8 cellular contexts compared by ENCODE assay signal in genomic region chr15:80404057-80404718, GRCh38. TPM values are rescaled to one million over a fixed set of nuclear protein-coding genes. Genes with fewer than 3 reads are reported as not detected.
DNase-seq lines count a peak whose midpoint lies in the region; ATAC-seq and TF ChIP-seq lines count a peak whose summit lies in the region.

Gene ARNT2, plus strand, starts transcription at chr15:80404382. Its CDS starts 134 bp downstream, at chr15:80404516.

- in situ Hi-C loops in Caki2 (cut with HindIII; ENCODE audit: low pct_unique_long_range_greater_than_20kb, low sequenced_read_pairs), result no loop called here

- TF ChIP-seq CTCF in breast epithelium (IDR thresholded peaks at IDR 0.05), result no peak

- no peaks in the 10 kb centered on the region for H3K27me3 ChIP-seq in MG63
- H3K27me3 ChIP-seq in breast epithelium, result no peaks in the 10 kb centered on the region

- H3K27ac ChIP-seq in breast epithelium (no peak within 1 kb of the TSS), substantia nigra (ENCODE audit: low read depth, low read length, poor library complexity, severe bottlenecking) (peak within 1 kb of the TSS; percentile 74)

- DNase-seq in Caki2 (ENCODE audit: low read depth) (peak; percentile 70), MG63 (peak; percentile 63), breast epithelium (ENCODE audit: low spot score in 2 of 2) (no peak), kidney tubule cell (ENCODE audit: low spot score) (peak; percentile 47), substantia nigra (lab: John Stamatoyannopoulos, UW) (peak in 40 of 49 donors; percentile 37 to 85 (median 68)), kidney glomerular epithelial cell (lab: John Stamatoyannopoulos, UW) (no peak)
- no peak for DNase-seq in activated CD4-positive, CD25-positive, alpha-beta regulatory T cell treated with anti-CD3 and anti-CD28 coated beads, Interleukin-2, amount 50 U/mL, for 72 hours

- TF ChIP-seq POLR2A in breast epithelium (IDR thresholded peaks at IDR 0.05), result no peak

- H3K4me3 ChIP-seq in MG63 (peak within 1 kb of the TSS; percentile 59), breast epithelium (peak within 1 kb of the TSS; percentile 35 to 76 (median 63))

- no peaks in the 10 kb centered on the region for H3K4me1 ChIP-seq in breast epithelium

- H3K9me3 ChIP-seq in MG63, result no peaks in the 10 kb centered on the region
- no peaks in the 10 kb centered on the region for H3K9me3 ChIP-seq in breast epithelium

- H3K36me3 ChIP-seq in MG63, result no peaks in the 10 kb centered on the region; the same call in 1 of the 2 replicates
- no peaks in the 10 kb centered on the region for H3K36me3 ChIP-seq in breast epithelium

- ATAC-seq in HG03095 (IDR thresholded peaks at IDR 0.05; ENCODE audit: unreplicated experiment), result no peak

- intact Hi-C loops in breast epithelium (cut with DNase I; ENCODE audit: low total_unique reads), result no loop called here

RNA-seq across cellular contexts. Expression of gene ARNT2, which starts in this region (rescaled TPM):
- total RNA-seq in Caki2 (2014; rRNA removed; shearing (Covaris generic); ENCODE audit: low replicate concordance), result 26.3 and 35.6 TPM in 2 replicates
- total RNA-seq in MG63 (2014; rRNA removed; shearing (Covaris generic); ENCODE audit: low replicate concordance), result 7.2 and 7.4 TPM in 2 replicates
- 1 to 10 TPM; 5.9 to 8.5 (median 7.0) TPM for total RNA-seq in breast epithelium

Comparison
In these comparisons a context has a peak if more than half of its experiments do, and no peak if none do; other contexts are left out.
1. DNase-seq: peak in Caki2 (single experiment), MG63 (single experiment), kidney tubule cell (single experiment) and substantia nigra (40 of 49); none in breast epithelium (0 of 2), kidney glomerular epithelial cell (single experiment) and activated CD4-positive, CD25-positive, alpha-beta regulatory T cell treated with anti-CD3 and anti-CD28 coated beads, Interleukin-2, amount 50 U/mL, for 72 hours (single experiment).